Comparison of ENCODE assay signal across 1 cellular context in genomic region chr14:89773644-89774316, GRCh38.
TF ChIP-seq lines count a peak whose summit lies in the region.

No MANE protein-coding gene starts in this region.

TF ChIP-seq in GM12878, 131 proteins besides CTCF, POLR2A, EP300 and RAD21 (continued from another document and continues in another):
- TF ChIP-seq ZNF687 (IDR thresholded peaks at IDR 0.05), result no peak
- no peak for TF ChIP-seq CBX3 (IDR thresholded peaks at IDR 0.05; ENCODE audit: borderline replicate concordance, low read depth)
- TF ChIP-seq SRF (IDR thresholded peaks at IDR 0.05; ENCODE audit: low read depth in 2 of 2, low read length in 2 of 2), result no peak
- TF ChIP-seq RB1 (IDR thresholded peaks at IDR 0.05; ENCODE audit: borderline replicate concordance), result no peak
- no peak for TF ChIP-seq PML (IDR thresholded peaks at IDR 0.05; ENCODE audit: low read length)
- no peak for TF ChIP-seq GABPA (IDR thresholded peaks at IDR 0.05; ENCODE audit: low read depth)
- no peak for TF ChIP-seq CEBPZ (IDR thresholded peaks at IDR 0.05; ENCODE audit: low read depth, low read length)
- no peak for TF ChIP-seq ZZZ3 (IDR thresholded peaks at IDR 0.05; ENCODE audit: control insufficient read depth, insufficient read length, low read depth)
- TF ChIP-seq TCF3 (IDR thresholded peaks at IDR 0.05; ENCODE audit: borderline replicate concordance, insufficient read depth, low read depth, low read length), result peak; percentile 35; the same call in 1 of the 2 replicates
- no peak for TF ChIP-seq MTA3 (IDR thresholded peaks at IDR 0.05; ENCODE audit: borderline replicate concordance, low read length)
- TF ChIP-seq BCLAF1 (IDR thresholded peaks at IDR 0.05), result no peak
- no peak for TF ChIP-seq MEF2A (IDR thresholded peaks at IDR 0.05; ENCODE audit: insufficient read depth, low read depth, low read length)
- no peak for TF ChIP-seq ZBTB11 (CRISPR knock-in tag; IDR thresholded peaks at IDR 0.05)
- TF ChIP-seq IRF3 (IDR thresholded peaks at IDR 0.05), result no peak
- TF ChIP-seq RAD51 (IDR thresholded peaks at IDR 0.05), result no peak
- no peak for TF ChIP-seq TAF1 (IDR thresholded peaks at IDR 0.05; ENCODE audit: borderline replicate concordance, low read depth, low read length)
- peak; percentile 80 for TF ChIP-seq RUNX3 (IDR thresholded peaks at IDR 0.05; ENCODE audit: low read length)
- TF ChIP-seq KDM1A (IDR thresholded peaks at IDR 0.05; ENCODE audit: borderline replicate concordance), result no peak
- TF ChIP-seq USF2 (IDR thresholded peaks at IDR 0.05; ENCODE audit: borderline replicate concordance, low read depth, low read length), result no peak
- no peak for TF ChIP-seq CBX5 (IDR thresholded peaks at IDR 0.05; ENCODE audit: low read depth)
- no peak for TF ChIP-seq NR2C1 (IDR thresholded peaks at IDR 0.05)
- TF ChIP-seq ZNF384 (IDR thresholded peaks at IDR 0.05; ENCODE audit: borderline replicate concordance, low read depth, low read length), result peak; percentile 20; the same call in 1 of the 2 replicates
- no peak for TF ChIP-seq ASH2L (IDR thresholded peaks at IDR 0.05; ENCODE audit: borderline replicate concordance, low read depth)
- TF ChIP-seq IKZF1 (conservative IDR thresholded peaks at IDR 0.05), result peak; percentile 55; the same call in 1 of the 2 replicates
- TF ChIP-seq HDAC2 (IDR thresholded peaks at IDR 0.05), result no peak
- TF ChIP-seq SPI1 (IDR thresholded peaks at IDR 0.05; ENCODE audit: borderline replicate concordance, insufficient read depth, low read depth, low read length), result peak; percentile 58
- no peak for TF ChIP-seq CHD4 (IDR thresholded peaks at IDR 0.05)
- TF ChIP-seq YY1 (IDR thresholded peaks at IDR 0.05; ENCODE audit: low read depth, low read length), result no peak
- no peak for TF ChIP-seq MYC (IDR thresholded peaks at IDR 0.05; ENCODE audit: insufficient read depth, insufficient read length, insufficient replicate concordance, low read length, severe bottlenecking)
- TF ChIP-seq CUX1 (IDR thresholded peaks at IDR 0.05; ENCODE audit: insufficient replicate concordance, low read depth, low read length), result no peak
- no peak for TF ChIP-seq MLLT1 (IDR thresholded peaks at IDR 0.05)
- TF ChIP-seq E2F4 (IDR thresholded peaks at IDR 0.05; ENCODE audit: low read depth, low read length), result no peak
